Comparison of ENCODE assay signal across 8 cellular contexts in the genomic region with DNA sequence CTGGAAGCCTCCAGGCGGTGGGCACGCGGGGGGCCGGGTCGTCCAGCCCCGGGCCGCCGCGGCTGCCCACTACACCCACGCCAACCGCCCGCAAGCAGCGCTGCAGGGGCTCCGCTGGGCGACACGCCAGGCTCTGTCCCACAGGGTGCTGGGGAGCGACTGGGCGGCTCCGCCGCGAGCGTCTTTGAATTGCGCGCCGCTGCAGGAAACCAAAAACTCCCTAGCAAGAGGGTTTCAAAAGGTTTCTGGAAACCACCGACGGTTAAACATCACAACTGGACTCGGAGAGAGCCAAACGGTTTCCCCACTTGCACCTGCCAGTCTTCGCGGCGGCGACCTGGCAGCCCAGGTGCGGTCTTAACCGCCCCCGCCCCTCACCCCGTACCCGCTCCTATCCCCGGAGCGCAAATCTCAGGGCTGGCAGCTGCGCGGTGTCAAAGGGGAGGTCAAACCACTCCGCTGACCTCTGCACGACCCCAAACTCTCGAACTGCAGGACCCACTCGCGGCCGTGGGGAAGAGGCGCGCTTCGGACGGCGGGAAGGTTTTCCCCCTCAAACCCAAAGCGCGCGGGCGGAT. TPM values are rescaled to one million over a fixed set of nuclear protein-coding genes. Genes with fewer than 3 reads are reported as not detected.
DNase-seq lines count a peak whose midpoint lies in the region; ATAC-seq and TF ChIP-seq lines count a peak whose summit lies in the region.

No MANE protein-coding gene starts in this region.

- H3K9me3 ChIP-seq in CD4-positive, CD25-positive, alpha-beta regulatory T cell (ENCODE audit: control insufficient read depth in 2 of 2, low read length in 2 of 2), result no peaks in the 10 kb centered on the region
- H3K9me3 ChIP-seq in muscle layer of colon (ENCODE audit: low read length) (no peaks in the 10 kb centered on the region), thoracic aorta (no peaks in the 10 kb centered on the region)

- H3K36me3 ChIP-seq in CD4-positive, CD25-positive, alpha-beta regulatory T cell (ENCODE audit: control insufficient read depth, insufficient read depth, low read length), result peaks cover 28% of the 10 kb centered on the region
- H3K36me3 ChIP-seq in muscle layer of colon (ENCODE audit: insufficient read depth, low read length) (no peaks in the 10 kb centered on the region), thoracic aorta (no peaks in the 10 kb centered on the region)

- peaks cover 45% of the 10 kb centered on the region for H3K36me3 Mint-ChIP-seq in CD4-positive, CD25-positive, alpha-beta regulatory T cell

- peaks cover 41% of the 10 kb centered on the region for H3K4me1 ChIP-seq in CD4-positive, CD25-positive, alpha-beta regulatory T cell (ENCODE audit: control insufficient read depth, insufficient read depth, low read length, poor library complexity, severe bottlenecking)
- H3K4me1 ChIP-seq in muscle layer of colon (ENCODE audit: insufficient read depth, low read length), result peaks cover 3% of the 10 kb centered on the region
- H3K4me1 ChIP-seq in thoracic aorta (ENCODE audit: control insufficient read depth in 1 of 2, low read depth in 2 of 2), result peaks cover 2 to 23% of the 10 kb centered on the region in 2 donors

- ATAC-seq in CD4-positive, CD25-positive, alpha-beta regulatory T cell (ENCODE audit: low read depth in 2 of 2), result peak; percentile 7 to 11
- peak; percentile 57 for ATAC-seq in GM19351 (IDR thresholded peaks at IDR 0.05; ENCODE audit: unreplicated experiment)
- peak; percentile 70 for ATAC-seq in HG03432 (IDR thresholded peaks at IDR 0.05; ENCODE audit: unreplicated experiment)
- peak; percentile 40 for ATAC-seq in activated CD4-positive, CD25-positive, alpha-beta regulatory T cell treated with anti-CD3 and anti-CD28 coated beads, Interleukin-2, amount 50 U/mL, for 24 hours
- no peak for ATAC-seq in thoracic aorta (ENCODE audit: insufficient number of reproducible peaks, low FRiP score, low read depth)

- intact Hi-C loops in dorsolateral prefrontal cortex (cut with DNase I), result loop anchor here (5.0 to 10.0 kb wide), 5 partner anchors 65 to 260 kb away; a partner anchor contains a TSS

- peak overlapping the region; percentile 99 to 100 (median 100) for H3K27ac Mint-ChIP-seq in CD4-positive, CD25-positive, alpha-beta regulatory T cell

- H3K27ac ChIP-seq in CD4-positive, CD25-positive, alpha-beta regulatory T cell (ENCODE audit: insufficient read depth, low read length, poor library complexity, severe bottlenecking), result peak overlapping the region; percentile 94
- peak overlapping the region in 23 of 59 donors; percentile 12 to 85 (median 44) for H3K27ac ChIP-seq in dorsolateral prefrontal cortex
- H3K27ac ChIP-seq in muscle layer of colon (ENCODE audit: low read depth, low read length), result no peak overlapping the region
- H3K27ac ChIP-seq in thoracic aorta, result peak overlapping the region in 1 of 2 donors; percentile 37

- peak; percentile 60 to 80 (median 72) for DNase-seq in CD4-positive, CD25-positive, alpha-beta regulatory T cell
- DNase-seq in dorsolateral prefrontal cortex, result no peak
- DNase-seq in thoracic aorta (ENCODE audit: low spot score), result no peak
- no peak for DNase-seq in mesenteric fat pad (ENCODE audit: low spot score)

- H3K9me3 Mint-ChIP-seq in CD4-positive, CD25-positive, alpha-beta regulatory T cell, result peaks cover 0 to 9% (median 0%) of the 10 kb centered on the region in 7 donors

- H3K27me3 ChIP-seq in CD4-positive, CD25-positive, alpha-beta regulatory T cell (ENCODE audit: control insufficient read depth, insufficient read depth, low read length), result peaks cover 2% of the 10 kb centered on the region
- H3K27me3 ChIP-seq in dorsolateral prefrontal cortex, result peaks cover 0 to 47% (median 4%) of the 10 kb centered on the region in 45 donors
- peaks cover 4 to 37% of the 10 kb centered on the region in 2 donors for H3K27me3 ChIP-seq in muscle layer of colon (ENCODE audit: control insufficient read depth in 1 of 2, insufficient read depth in 2 of 2, low read length in 2 of 2)
- no peaks in the 10 kb centered on the region for H3K27me3 ChIP-seq in thoracic aorta (replicated peaks; ENCODE audit: insufficient read depth)

- TF ChIP-seq CTCF in dorsolateral prefrontal cortex (IDR thresholded peaks at IDR 0.05 in 54 of 56, conservative IDR thresholded peaks at IDR 0.05 in 2 of 56; ENCODE audit: low read depth in 1 of 56, partially characterized antibody in 56 of 56) (no peak), thoracic aorta (IDR thresholded peaks at IDR 0.05) (no peak)

- H3K4me3 ChIP-seq in CD4-positive, CD25-positive, alpha-beta regulatory T cell (ENCODE audit: low read depth, low read length), result peak overlapping the region; percentile 100
- H3K4me3 ChIP-seq in dorsolateral prefrontal cortex (peak overlapping the region; percentile 42 to 77 (median 66)), muscle layer of colon (ENCODE audit: low read depth in 1 of 2, low read length in 2 of 2) (peak overlapping the region; percentile 62), thoracic aorta (peak overlapping the region; percentile 74)

- H3K4me3 Mint-ChIP-seq in CD4-positive, CD25-positive, alpha-beta regulatory T cell, result peak overlapping the region; percentile 92 to 99 (median 98)

- peaks cover 27% of the 10 kb centered on the region for H3K27me3 Mint-ChIP-seq in CD4-positive, CD25-positive, alpha-beta regulatory T cell

- H3K4me1 Mint-ChIP-seq in CD4-positive, CD25-positive, alpha-beta regulatory T cell, result peaks cover 28 to 70% (median 45%) of the 10 kb centered on the region in 4 donors

- H3K9ac ChIP-seq in muscle layer of colon (ENCODE audit: low read length), result no peak overlapping the region

RNA-seq across cellular contexts. Expression of a gene that starts 1.0 kb away (rescaled TPM):
- 2,224 TPM for total RNA-seq in CD4-positive, CD25-positive, alpha-beta regulatory T cell
- 100 to 1,000 TPM; 536 to 682 (median 586) TPM for polyA plus RNA-seq in CD4-positive, CD25-positive, alpha-beta regulatory T cell
- total RNA-seq in dorsolateral prefrontal cortex (10 to 100 TPM in 30 of 120 experiments, 1 to 10 TPM in 90; 1.3 to 40.8 (median 6.2) TPM), thoracic aorta (10 to 100 TPM; 26.3 to 42.2 TPM), mesenteric fat pad (13.2 TPM)

Comparison
In these comparisons a context has a peak if more than half of its experiments do, and no peak if none do; other contexts are left out.
1. DNase-seq: peak in CD4-positive, CD25-positive, alpha-beta regulatory T cell (3 of 3); none in dorsolateral prefrontal cortex (0 of 10), thoracic aorta (single experiment) and mesenteric fat pad (single experiment).
2. RNA of a gene that starts 1.0 kb away (total RNA-seq): 2,224 TPM in CD4-positive, CD25-positive, alpha-beta regulatory T cell (single experiment); 26.3 to 42.2 TPM in thoracic aorta, 13.2 TPM in mesenteric fat pad (single experiment) and 1.3 to 40.8 TPM in dorsolateral prefrontal cortex; every median in the first group is over 10 times any median in the second.
3. Peak in every context shown above with its lines, with median percentiles within 50 percentile points of each other: H3K4me3 ChIP-seq.